In genomic region chr1:11967028-11967547, GRCh38 we compare ENCODE assay signal across 9 cellular contexts. TPM values are rescaled to one million over a fixed set of nuclear protein-coding genes. Genes with fewer than 3 reads are reported as not detected.
DNase-seq lines count a peak whose midpoint lies in the region; ATAC-seq and TF ChIP-seq lines count a peak whose summit lies in the region.
"Had no signal": no experiment of that assay in that cellular context is flagged by ENCODE, and none has a peak within 500 bp of the region (broad histone marks: within the 10 kb centered on the region; RNA-seq: fewer than 3 reads in every experiment).

No MANE protein-coding gene starts in this region.

- POLR2A ChIA-PET in Panc1 (lab: Charles Lee) = interaction anchor here (0.6 to 1.3 kb wide), 4 partner anchors 35 to 160 kb away, joined by 3 to 10 read pairs (median 8); no protein-coding TSS in a partner anchor

- no TSS peak for BruUV-seq in Panc1 (replicated peaks; lab: Mats Ljungman, UMichigan)

- no peaks in the 10 kb centered on the region for H3K79me2 ChIP-seq in neural cell (replicated peaks; ENCODE audit: insufficient read depth, low read length)

- intact Hi-C loops in Panc1 (cut with micrococcal nuclease; ENCODE audit: unreplicated experiment) = loop anchor here (1.0 kb wide), 1 partner anchor 59 kb away; no protein-coding TSS in a partner anchor

- peak; percentile 93 for ATAC-seq in Panc1
- no peak for ATAC-seq in stimulated activated naive CD8-positive, alpha-beta T cell treated with anti-CD3 and anti-CD28 coated beads, Interleukin-15, Interleukin-2, amounts not matched to agents 100 U/mL and 50 U/mL, for 24 hours

- no peaks in the 10 kb centered on the region for H3K9me2 ChIP-seq in neural cell (ENCODE audit: insufficient read depth, low read length)

- CTCF ChIA-PET in Panc1 (lab: Charles Lee) = interaction anchor here (0.6 to 1.5 kb wide), 6 partner anchors 12 to 84 kb away, joined by 3 to 6 read pairs (median 4); partner anchors contain the start of gene MFN2

- in situ Hi-C loops in Panc1 (cut with HindIII; ENCODE audit: low pct_unique_long_range_greater_than_20kb, low sequenced_read_pairs) = no loop called here

- H4K20me1 ChIP-seq in neural cell (ENCODE audit: insufficient read depth) = no peaks in the 10 kb centered on the region

- H3K9me3 ChIP-seq in Panc1 (ENCODE audit: control insufficient read depth, insufficient read depth, low read depth, low read length) (no peaks in the 10 kb centered on the region), neural cell (ENCODE audit: low read length) (no peaks in the 10 kb centered on the region)
- H3K9me3 ChIP-seq: SJSA1 had no signal

- no peak overlapping the region for H3K4me2 ChIP-seq in neural cell (ENCODE audit: low read length)

- peak; percentile 62 for DNase-seq in Daoy (ENCODE audit: low read depth)
- DNase-seq in LHCN-M2 (ENCODE audit: low read depth) = peak; percentile 43
- peak; percentile 63 for DNase-seq in Panc1 (ENCODE audit: low read depth, low spot score)
- DNase-seq in erythroblast (lab: John Stamatoyannopoulos, UW) = peak; percentile 30 to 54
- no peak for DNase-seq in NCI-H1048 (lab: John Stamatoyannopoulos, UW)
- no peak for DNase-seq in stimulated activated naive CD8-positive, alpha-beta T cell treated with anti-CD3 and anti-CD28 coated beads, Interleukin-15, Interleukin-2, amounts not matched to agents 100 U/mL and 50 U/mL, for 24 hours
- no peak for DNase-seq in occipital lobe (lab: John Stamatoyannopoulos, UW)

- peak; percentile 80 for TF ChIP-seq RAD21 in neural cell (conservative IDR thresholded peaks at IDR 0.05)

- no peak overlapping the region for H3K27ac ChIP-seq in Panc1 (ENCODE audit: low read length)
- H3K27ac ChIP-seq in neural cell (ENCODE audit: low read length) = no peak overlapping the region
- H3K27ac ChIP-seq: SJSA1 had no signal

- H3K36me3 ChIP-seq in Panc1 (ENCODE audit: control insufficient read depth, insufficient read depth, low read length) (peaks cover 2% of the 10 kb centered on the region; the same call in 1 of the 2 replicates), neural cell (ENCODE audit: insufficient read depth, low read length) (no peaks in the 10 kb centered on the region)

- H3F3A ChIP-seq in neural cell (ENCODE audit: insufficient read depth, low read length, poor library complexity, severe bottlenecking) = no peaks in the 10 kb centered on the region

- no peak overlapping the region for H3K9ac ChIP-seq in neural cell (ENCODE audit: low read length)

- H3K4me3 ChIP-seq in Panc1 (ENCODE audit: low read depth in 2 of 2, low read length in 2 of 2) = no peak overlapping the region
- no peak overlapping the region for H3K4me3 ChIP-seq in neural cell (ENCODE audit: low read length)
- H3K4me3 ChIP-seq: SJSA1 had no signal

- H3K27me3 ChIP-seq in Panc1 (ENCODE audit: control insufficient read depth, insufficient read depth, low read length) (no peaks in the 10 kb centered on the region), neural cell (ENCODE audit: insufficient read depth, low read depth, low read length) (no peaks in the 10 kb centered on the region)
- H3K27me3 ChIP-seq: SJSA1 had no signal

- TF ChIP-seq CTCF in Panc1 (IDR thresholded peaks at IDR 0.05) = no peak; the same call in 1 of the 2 replicates
- TF ChIP-seq CTCF in neural cell (IDR thresholded peaks at IDR 0.05; ENCODE audit: poor library complexity, severe bottlenecking) = peak; percentile 75

- H3K4me1 ChIP-seq in Panc1 (ENCODE audit: control insufficient read depth, insufficient read depth, low read length) = no peaks in the 10 kb centered on the region
- H3K4me1 ChIP-seq: SJSA1 had no signal

- TF ChIP-seq EP300 in neural cell (conservative IDR thresholded peaks at IDR 0.05; ENCODE audit: poor library complexity, severe bottlenecking) = no peak

- TF ChIP-seq POLR2A in erythroblast (IDR thresholded peaks at IDR 0.05; ENCODE audit: low read length) = no peak

- H2AFZ ChIP-seq in neural cell (ENCODE audit: low read depth, low read length) = no peak overlapping the region

TF ChIP-seq in neural cell, 6 proteins besides CTCF, POLR2A, EP300 and RAD21:
- peak; percentile 76 for TF ChIP-seq SMC3 (conservative IDR thresholded peaks at IDR 0.05; ENCODE audit: poor library complexity)
- TF ChIP-seq, protein P1, sequence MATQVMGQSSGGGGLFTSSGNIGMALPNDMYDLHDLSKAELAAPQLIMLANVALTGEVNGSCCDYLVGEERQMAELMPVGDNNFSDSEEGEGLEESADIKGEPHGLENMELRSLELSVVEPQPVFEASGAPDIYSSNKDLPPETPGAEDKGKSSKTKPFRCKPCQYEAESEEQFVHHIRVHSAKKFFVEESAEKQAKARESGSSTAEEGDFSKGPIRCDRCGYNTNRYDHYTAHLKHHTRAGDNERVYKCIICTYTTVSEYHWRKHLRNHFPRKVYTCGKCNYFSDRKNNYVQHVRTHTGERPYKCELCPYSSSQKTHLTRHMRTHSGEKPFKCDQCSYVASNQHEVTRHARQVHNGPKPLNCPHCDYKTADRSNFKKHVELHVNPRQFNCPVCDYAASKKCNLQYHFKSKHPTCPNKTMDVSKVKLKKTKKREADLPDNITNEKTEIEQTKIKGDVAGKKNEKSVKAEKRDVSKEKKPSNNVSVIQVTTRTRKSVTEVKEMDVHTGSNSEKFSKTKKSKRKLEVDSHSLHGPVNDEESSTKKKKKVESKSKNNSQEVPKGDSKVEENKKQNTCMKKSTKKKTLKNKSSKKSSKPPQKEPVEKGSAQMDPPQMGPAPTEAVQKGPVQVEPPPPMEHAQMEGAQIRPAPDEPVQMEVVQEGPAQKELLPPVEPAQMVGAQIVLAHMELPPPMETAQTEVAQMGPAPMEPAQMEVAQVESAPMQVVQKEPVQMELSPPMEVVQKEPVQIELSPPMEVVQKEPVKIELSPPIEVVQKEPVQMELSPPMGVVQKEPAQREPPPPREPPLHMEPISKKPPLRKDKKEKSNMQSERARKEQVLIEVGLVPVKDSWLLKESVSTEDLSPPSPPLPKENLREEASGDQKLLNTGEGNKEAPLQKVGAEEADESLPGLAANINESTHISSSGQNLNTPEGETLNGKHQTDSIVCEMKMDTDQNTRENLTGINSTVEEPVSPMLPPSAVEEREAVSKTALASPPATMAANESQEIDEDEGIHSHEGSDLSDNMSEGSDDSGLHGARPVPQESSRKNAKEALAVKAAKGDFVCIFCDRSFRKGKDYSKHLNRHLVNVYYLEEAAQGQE (IDR thresholded peaks at IDR 0.05; ENCODE audit: borderline replicate concordance) = no peak

RNA-seq across cellular contexts. Expression of gene MFN2, which starts 13.2 kb away (rescaled TPM):
- total RNA-seq in Daoy (2014; rRNA removed; shearing (Covaris generic)) = 79.4 and 86.0 TPM in 2 replicates
- 69.7 and 71.7 TPM in 2 replicates for total RNA-seq in LHCN-M2 (2014; rRNA removed)
- polyA plus RNA-seq in LHCN-M2 (2012) = 67.9 TPM
- total RNA-seq in Panc1 (2021; ENCODE audit: unreplicated experiment) = 104 TPM
- 74.4 TPM for polyA plus RNA-seq in Panc1 (2012; ENCODE audit: insufficient read length)
- 60.6 and 64.9 TPM in 2 replicates for polyA plus RNA-seq in neural cell
- 68.2 and 70.5 TPM in 2 replicates for polyA minus RNA-seq in neural cell
- total RNA-seq in occipital lobe = 35.1 TPM

RNA-seq across cellular contexts. Expression of gene PLOD1, which starts 32.6 kb away (rescaled TPM):
- 88.1 and 107 TPM in 2 replicates for total RNA-seq in Daoy (2014; rRNA removed; shearing (Covaris generic))
- total RNA-seq in LHCN-M2 (2014; rRNA removed) (355 and 458 TPM in 2 replicates), Panc1 (2021; ENCODE audit: unreplicated experiment) (156 TPM), occipital lobe (23.9 TPM)
- 181 TPM for polyA plus RNA-seq in LHCN-M2 (2012)
- polyA plus RNA-seq in Panc1 (2012; ENCODE audit: insufficient read length) = 305 TPM
- 2.1 and 6.9 TPM in 2 replicates for polyA plus RNA-seq in neural cell
- 2.2 and 3.5 TPM in 2 replicates for polyA minus RNA-seq in neural cell

RNA-seq across cellular contexts. Expression of gene KIAA2013, which starts 40.9 kb away (rescaled TPM):
- total RNA-seq in Daoy (2014; rRNA removed; shearing (Covaris generic)) = 67.3 and 87.1 TPM in 2 replicates
- total RNA-seq in LHCN-M2 (2014; rRNA removed) = 118 and 131 TPM in 2 replicates
- polyA plus RNA-seq in LHCN-M2 (2012) = 41.8 TPM
- total RNA-seq in Panc1 (2021; ENCODE audit: unreplicated experiment) = 72.4 TPM
- polyA plus RNA-seq in Panc1 (2012; ENCODE audit: insufficient read length) = 111 TPM
- 24.9 and 34.5 TPM in 2 replicates for polyA plus RNA-seq in neural cell
- polyA minus RNA-seq in neural cell = 32.8 and 38.7 TPM in 2 replicates
- 18.6 TPM for total RNA-seq in occipital lobe

RNA-seq across cellular contexts. Expression of gene MIIP, which starts 52.2 kb away (rescaled TPM):
- total RNA-seq in Daoy (2014; rRNA removed; shearing (Covaris generic)) = 60.1 and 65.6 TPM in 2 replicates
- total RNA-seq in LHCN-M2 (2014; rRNA removed) (40.1 and 49.6 TPM in 2 replicates), Panc1 (2021; ENCODE audit: unreplicated experiment) (56.3 TPM), occipital lobe (29.0 TPM)
- polyA plus RNA-seq in LHCN-M2 (2012) = 15.3 TPM
- 65.4 TPM for polyA plus RNA-seq in Panc1 (2012; ENCODE audit: insufficient read length)
- polyA plus RNA-seq in neural cell = 149 and 178 TPM in 2 replicates
- polyA minus RNA-seq in neural cell = 41.3 and 55.8 TPM in 2 replicates

Comparison
In these comparisons a context has a peak if more than half of its experiments do, and no peak if none do; other contexts are left out.
1. DNase-seq: peak in Daoy (single experiment), LHCN-M2 (single experiment), Panc1 (single experiment) and erythroblast (2 of 2); none in NCI-H1048 (single experiment), stimulated activated naive CD8-positive, alpha-beta T cell treated with anti-CD3 and anti-CD28 coated beads, Interleukin-15, Interleukin-2, amounts not matched to agents 100 U/mL and 50 U/mL, for 24 hours (single experiment) and occipital lobe (single experiment).